ENCODE assay signal across 18 cellular contexts in genomic region chr5:172583931-172584511, GRCh38. TPM values are rescaled to one million over a fixed set of nuclear protein-coding genes. Genes with fewer than 3 reads are reported as not detected.
DNase-seq lines count a peak whose midpoint lies in the region; ATAC-seq and TF ChIP-seq lines count a peak whose summit lies in the region.
"Had no signal": no experiment of that assay in that cellular context is flagged by ENCODE, and none has a peak within 500 bp of the region (broad histone marks: within the 10 kb centered on the region; RNA-seq: fewer than 3 reads in every experiment).

No MANE protein-coding gene starts in this region.

- ATAC-seq in heart right ventricle (peak; percentile 70 to 91 (median 84)), PC-3 (no peak)
- ATAC-seq in activated CD8-positive, alpha-beta T cell treated with anti-CD3 and anti-CD28 coated beads, Interleukin-2, amount 10 ng/mL, durations not matched to agents 7 days and 5 days = no peak

- H3K4me3 Mint-ChIP-seq in activated CD8-positive, alpha-beta T cell treated with anti-CD3 and anti-CD28 coated beads, Interleukin-2, amount 10 ng/mL, durations not matched to agents 7 days and 5 days = no peak overlapping the region
- H3K4me3 Mint-ChIP-seq: activated naive CD4-positive, alpha-beta T cell treated with anti-CD3 and anti-CD28 coated beads, Interleukin-2, amount 50 U/mL, for 24 hours; brain had no signal

- 38 to 48% methylated on average over 7 of the region's 7 CpGs for WGBS in heart right ventricle, 2 donors

- CTCF ChIA-PET in activated CD8-positive, alpha-beta T cell treated with anti-CD3 and anti-CD28 coated beads, Interleukin-2, amount 10 ng/mL, durations not matched to agents 7 days and 5 days (lab: Charles Lee) = no interaction called here
- CTCF ChIA-PET in PC-3 (lab: Charles Lee) = no interaction called here

- no peak overlapping the region for H3K4me2 ChIP-seq in PC-3 (ENCODE audit: low read length)

- intact Hi-C loops in heart right ventricle (cut with DNase I) = loop anchor here in 5 of 10 donors (2.0 to 10.0 kb wide), 11 partner anchors 58 to 181 kb away; partner anchors contain the start of gene NEURL1B (in 1 of the 5)
- intact Hi-C loops in PC-3 (cut with micrococcal nuclease) = no loop called here

- H3K9me3 ChIP-seq in heart right ventricle (no peaks in the 10 kb centered on the region), muscle layer of duodenum (ENCODE audit: control insufficient read depth in 1 of 2, low read length in 2 of 2) (no peaks in the 10 kb centered on the region), subcutaneous abdominal adipose tissue (ENCODE audit: control insufficient read depth in 5 of 5, low read length in 5 of 5) (no peaks in the 10 kb centered on the region), PC-3 (ENCODE audit: low read length) (no peaks in the 10 kb centered on the region)

- POLR2A ChIA-PET in activated CD8-positive, alpha-beta T cell treated with anti-CD3 and anti-CD28 coated beads, Interleukin-2, amount 10 ng/mL, durations not matched to agents 7 days and 5 days (lab: Charles Lee) = no interaction called here
- POLR2A ChIA-PET in PC-3 (lab: Charles Lee; ENCODE audit: unreplicated experiment) = no interaction called here

- H3K27me3 Mint-ChIP-seq in activated CD8-positive, alpha-beta T cell treated with anti-CD3 and anti-CD28 coated beads, Interleukin-2, amount 10 ng/mL, durations not matched to agents 7 days and 5 days (ENCODE audit: low read depth) = no peaks in the 10 kb centered on the region

- H2AFZ ChIP-seq in PC-3 (ENCODE audit: low read length) = no peak overlapping the region

- no peaks in the 10 kb centered on the region for H3K79me2 ChIP-seq in PC-3 (ENCODE audit: low read length)

- DNase-seq in dermis blood vessel endothelial cell (peak; percentile 83), heart right ventricle (peak; percentile 72 to 85), RPMI8226 (no peak), pons (ENCODE audit: low spot score) (no peak), PC-3 (no peak)
- no peak for DNase-seq in activated CD8-positive, alpha-beta T cell treated with anti-CD3 and anti-CD28 coated beads, Interleukin-2, amount 10 ng/mL, durations not matched to agents 7 days and 5 days
- DNase-seq: activated CD4-positive, alpha-beta T cell treated with anti-CD3 and anti-CD28 coated beads for 4 hours; activated T-cell treated with anti-CD3 and anti-CD28 coated beads, Interleukin-2, amount 50 U/mL, for 1 hour; GDM1; Kasumi-1; NCI-H2171; NCI-H748 treated with DMSO at 0.1 percent for 48 hours; stimulated activated CD4-positive, alpha-beta T cell treated with anti-CD3 and anti-CD28 coated beads, Interleukin-12 subunit alpha, Interleukin-12 subunit beta, amount 100 ng/mL, for 4 hours; stimulated activated naive CD4-positive, alpha-beta T cell had no signal

- H3K27ac ChIP-seq in heart right ventricle = peak overlapping the region; percentile 81 to 96 (median 87)
- H3K27ac ChIP-seq in muscle layer of duodenum (ENCODE audit: low read length) = peak overlapping the region; percentile 27
- peak overlapping the region; percentile 85 for H3K27ac ChIP-seq in subcutaneous abdominal adipose tissue (ENCODE audit: low read depth, low read length)
- no peak overlapping the region for H3K27ac ChIP-seq in PC-3 (ENCODE audit: low read length)

- H3K4me3 ChIP-seq in heart right ventricle (no peak overlapping the region), muscle layer of duodenum (ENCODE audit: low read depth in 1 of 2, low read length in 2 of 2) (no peak overlapping the region), subcutaneous abdominal adipose tissue (ENCODE audit: low read depth in 1 of 5, low read length in 5 of 5) (no peak overlapping the region), PC-3 (ENCODE audit: low read length) (no peak overlapping the region)

- no TSS peak for BruUV-seq in PC-3 (replicated peaks; lab: Mats Ljungman, UMichigan)

- H3K27ac Mint-ChIP-seq in activated CD8-positive, alpha-beta T cell treated with anti-CD3 and anti-CD28 coated beads, Interleukin-2, amount 10 ng/mL, durations not matched to agents 7 days and 5 days = no peak overlapping the region
- H3K27ac Mint-ChIP-seq: activated naive CD4-positive, alpha-beta T cell treated with anti-CD3 and anti-CD28 coated beads, Interleukin-2, amount 50 U/mL, for 24 hours had no signal

- H4K20me1 ChIP-seq in PC-3 (ENCODE audit: low read length) = no peaks in the 10 kb centered on the region

- H3K9me2 ChIP-seq in PC-3 (replicated peaks; ENCODE audit: low read length) = no peaks in the 10 kb centered on the region

- H3K36me3 ChIP-seq in heart right ventricle = no peaks in the 10 kb centered on the region
- no peaks in the 10 kb centered on the region for H3K36me3 ChIP-seq in muscle layer of duodenum (ENCODE audit: control insufficient read depth in 1 of 2, insufficient read depth in 2 of 2, low read length in 2 of 2)
- H3K36me3 ChIP-seq in subcutaneous abdominal adipose tissue (ENCODE audit: control insufficient read depth in 5 of 5, insufficient read depth in 5 of 5, low read length in 5 of 5) = no peaks in the 10 kb centered on the region
- no peaks in the 10 kb centered on the region for H3K36me3 ChIP-seq in PC-3 (ENCODE audit: low read depth, low read length)

- H3K4me1 Mint-ChIP-seq in activated CD8-positive, alpha-beta T cell treated with anti-CD3 and anti-CD28 coated beads, Interleukin-2, amount 10 ng/mL, durations not matched to agents 7 days and 5 days (ENCODE audit: low read depth) = no peaks in the 10 kb centered on the region
- H3K4me1 Mint-ChIP-seq: activated naive CD4-positive, alpha-beta T cell treated with anti-CD3 and anti-CD28 coated beads, Interleukin-2, amount 50 U/mL, for 24 hours had no signal

- no peaks in the 10 kb centered on the region for H3F3A ChIP-seq in PC-3 (ENCODE audit: low read length, unreplicated experiment)

- no peaks in the 10 kb centered on the region for H3K36me3 Mint-ChIP-seq in activated CD8-positive, alpha-beta T cell treated with anti-CD3 and anti-CD28 coated beads, Interleukin-2, amount 10 ng/mL, durations not matched to agents 7 days and 5 days (ENCODE audit: low read depth)
- H3K36me3 Mint-ChIP-seq: activated naive CD4-positive, alpha-beta T cell treated with anti-CD3 and anti-CD28 coated beads, Interleukin-2, amount 50 U/mL, for 24 hours; brain had no signal

- H3K4me1 ChIP-seq in heart right ventricle (peaks cover 24 to 86% (median 59%) of the 10 kb centered on the region in 9 donors), muscle layer of duodenum (ENCODE audit: control insufficient read depth in 1 of 2, insufficient read depth in 2 of 2, low read length in 2 of 2) (peaks cover 0 to 4% of the 10 kb centered on the region in 2 donors), subcutaneous abdominal adipose tissue (ENCODE audit: control insufficient read depth in 5 of 5, insufficient read depth in 5 of 5, low read length in 5 of 5) (peaks cover 0 to 49% (median 17%) of the 10 kb centered on the region in 5 donors), PC-3 (ENCODE audit: insufficient read depth, low read length) (no peaks in the 10 kb centered on the region)

- no peaks in the 10 kb centered on the region for H3K9me3 Mint-ChIP-seq in activated CD8-positive, alpha-beta T cell treated with anti-CD3 and anti-CD28 coated beads, Interleukin-2, amount 10 ng/mL, durations not matched to agents 7 days and 5 days (ENCODE audit: insufficient read depth)
- H3K9me3 Mint-ChIP-seq: activated naive CD4-positive, alpha-beta T cell treated with anti-CD3 and anti-CD28 coated beads, Interleukin-2, amount 50 U/mL, for 24 hours; brain had no signal

- H3K9ac ChIP-seq in subcutaneous abdominal adipose tissue (ENCODE audit: low read length in 5 of 5) (peak overlapping the region in 1 of 5 donors; percentile 68), PC-3 (ENCODE audit: low read length) (no peak overlapping the region)

- no peaks in the 10 kb centered on the region for H3K27me3 ChIP-seq in heart right ventricle
- no peaks in the 10 kb centered on the region for H3K27me3 ChIP-seq in muscle layer of duodenum (ENCODE audit: low read depth, low read length)
- peaks cover 0 to 16% (median 6%) of the 10 kb centered on the region in 5 donors for H3K27me3 ChIP-seq in subcutaneous abdominal adipose tissue (ENCODE audit: control insufficient read depth in 5 of 5, insufficient read depth in 4 of 5, low read length in 5 of 5)
- H3K27me3 ChIP-seq in PC-3 (ENCODE audit: low read length) = peaks cover 89% of the 10 kb centered on the region

- TF ChIP-seq CTCF in heart right ventricle (IDR thresholded peaks at IDR 0.05) = no peak
- TF ChIP-seq CTCF in PC-3 (conservative IDR thresholded peaks at IDR 0.05; ENCODE audit: low read depth, low read length) = no peak

RNA-seq across cellular contexts. Expression of gene NEURL1B, which starts 57.0 kb away (rescaled TPM):
- total RNA-seq in dermis blood vessel endothelial cell = 6.9 and 26.0 TPM in 2 replicates
- total RNA-seq in heart right ventricle = 10 to 100 TPM; 14.4 to 45.8 (median 21.6) TPM
- polyA plus RNA-seq in heart right ventricle = 10 to 100 TPM; 16.7 to 29.1 TPM
- total RNA-seq in activated CD8-positive, alpha-beta T cell treated with anti-CD3 and anti-CD28 coated beads, Interleukin-2, amount 10 ng/mL, durations not matched to agents 7 days and 5 days = 1 to 10 TPM; 3.9 to 4.2 TPM
- total RNA-seq in PC-3 (2014; rRNA removed) = 0.95 and 2.5 TPM in 2 replicates

Comparison
In these comparisons a context has a peak if more than half of its experiments do, and no peak if none do; other contexts are left out.
1. DNase-seq: peak in dermis blood vessel endothelial cell (single experiment) and heart right ventricle (2 of 2); none in RPMI8226 (single experiment), pons (single experiment), activated CD8-positive, alpha-beta T cell treated with anti-CD3 and anti-CD28 coated beads, Interleukin-2, amount 10 ng/mL, durations not matched to agents 7 days and 5 days (single experiment) and PC-3 (single experiment).
2. ATAC-seq: peak in heart right ventricle (8 of 8); none in activated CD8-positive, alpha-beta T cell treated with anti-CD3 and anti-CD28 coated beads, Interleukin-2, amount 10 ng/mL, durations not matched to agents 7 days and 5 days (single experiment) and PC-3 (single experiment).